13 cellular contexts compared by ENCODE assay signal in genomic region chr2:48148841-48149240, GRCh38.
"Had no signal": no experiment of that assay in that cellular context is flagged by ENCODE, and none has a peak within 500 bp of the region (broad histone marks: within the 10 kb centered on the region; RNA-seq: fewer than 3 reads in every experiment).

No MANE protein-coding gene starts in this region.

- H3K27me3 ChIP-seq: adrenal gland, right lobe of liver, spleen, stomach, upper lobe of right lung had no signal

- H3K36me3 ChIP-seq: adrenal gland, prostate gland, right lobe of liver, spleen, stomach, thoracic aorta, upper lobe of right lung had no signal

- H3K4me3 Mint-ChIP-seq: activated CD4-positive, alpha-beta memory T cell treated with anti-CD3 and anti-CD28 coated beads for 36 hours; activated CD4-positive, alpha-beta T cell treated with anti-CD3 and anti-CD28 coated beads for 36 hours; activated T-cell treated with anti-CD3 and anti-CD28 coated beads, Interleukin-2, amount 50 U/mL, for 24 hours had no signal

- H3K27me3 Mint-ChIP-seq: activated CD4-positive, alpha-beta memory T cell treated with anti-CD3 and anti-CD28 coated beads for 36 hours; activated CD4-positive, alpha-beta T cell treated with anti-CD3 and anti-CD28 coated beads for 36 hours; activated T-cell treated with anti-CD3 and anti-CD28 coated beads, Interleukin-2, amount 50 U/mL, for 24 hours had no signal

- H3K9me3 ChIP-seq: adrenal gland, prostate gland, right lobe of liver, spleen, stomach, thoracic aorta, upper lobe of right lung had no signal

- H3K27ac ChIP-seq: adrenal gland, prostate gland, spleen, stomach, thoracic aorta, upper lobe of right lung had no signal

- ATAC-seq: activated CD4-positive, alpha-beta T cell treated with anti-CD3 and anti-CD28 coated beads for 36 hours; esophagus mucosa; upper lobe of right lung had no signal

- H3K9me3 Mint-ChIP-seq: activated CD4-positive, alpha-beta memory T cell treated with anti-CD3 and anti-CD28 coated beads for 36 hours; activated T-cell treated with anti-CD3 and anti-CD28 coated beads, Interleukin-2, amount 50 U/mL, for 24 hours had no signal

- H3K4me3 ChIP-seq: adrenal gland, prostate gland, right lobe of liver, spleen, stomach, thoracic aorta, upper lobe of right lung had no signal

- H3K27ac Mint-ChIP-seq: activated CD4-positive, alpha-beta memory T cell treated with anti-CD3 and anti-CD28 coated beads for 36 hours; activated CD4-positive, alpha-beta T cell treated with anti-CD3 and anti-CD28 coated beads for 36 hours; activated T-cell treated with anti-CD3 and anti-CD28 coated beads, Interleukin-2, amount 50 U/mL, for 24 hours had no signal

- H3K36me3 Mint-ChIP-seq: activated CD4-positive, alpha-beta memory T cell treated with anti-CD3 and anti-CD28 coated beads for 36 hours had no signal

- DNase-seq: activated CD4-positive, alpha-beta memory T cell treated with anti-CD3 and anti-CD28 coated beads for 36 hours; activated CD4-positive, alpha-beta T cell treated with anti-CD3 and anti-CD28 coated beads for 36 hours; activated naive CD4-positive, alpha-beta T cell treated with anti-CD3 and anti-CD28 coated beads, Interleukin-2, amount 50 U/mL, for 16 hours; activated T-cell treated with anti-CD3 and anti-CD28 coated beads, Interleukin-2, amount 50 U/mL, for 24 hours; adrenal gland; kidney glomerular epithelial cell; right lobe of liver; spleen; stomach; upper lobe of right lung had no signal

- H3K4me1 ChIP-seq: prostate gland, stomach, upper lobe of right lung had no signal
